Comparison of ENCODE assay signal across 29 cellular contexts in the genomic region with DNA sequence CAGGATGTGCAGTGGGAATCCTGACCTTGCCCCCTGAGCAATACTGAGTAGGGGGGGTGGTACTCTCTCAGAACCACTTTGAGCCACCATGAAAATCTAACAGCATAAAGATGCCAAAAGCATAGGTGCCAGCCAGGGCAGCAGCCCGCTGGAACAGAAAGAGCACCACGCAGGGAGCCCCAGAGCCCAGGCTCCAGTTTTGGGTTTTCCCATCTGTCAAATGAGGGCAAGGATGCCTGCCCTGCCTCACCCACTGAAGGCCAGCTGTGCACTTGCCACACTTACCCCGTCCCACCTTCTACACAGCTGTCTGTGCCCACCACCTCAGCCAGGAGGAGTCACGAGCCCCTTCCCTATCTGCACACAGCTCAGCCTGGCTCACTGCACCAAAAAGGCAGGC. TPM values are rescaled to one million over a fixed set of nuclear protein-coding genes. Genes with fewer than 3 reads are reported as not detected.
A peak's percentile ranks its signal among the peaks of the same experiment; 100 is the strongest.
DNase-seq lines count a peak whose midpoint lies in the region; ATAC-seq and TF ChIP-seq lines count a peak whose summit lies in the region.
"Had no signal": no experiment of that assay in that cellular context is flagged by ENCODE, and none has a peak within 500 bp of the region (broad histone marks: within the 10 kb centered on the region; RNA-seq: fewer than 3 reads in every experiment).

No MANE protein-coding gene starts in this region.

- H3K4me2 ChIP-seq in GM23338 = no peak overlapping the region

- H3K4me3 ChIP-seq in GM23338 = no peak overlapping the region
- H3K4me3 ChIP-seq: adrenal gland, spleen, suprapubic skin, uterus had no signal

- no peaks in the 10 kb centered on the region for H3K27me3 Mint-ChIP-seq in activated T-cell treated with anti-CD3 and anti-CD28 coated beads, Interleukin-2, amount 50 U/mL, for 72 hours (ENCODE audit: low read depth)
- no peaks in the 10 kb centered on the region for H3K27me3 Mint-ChIP-seq in activated T-cell treated with anti-CD3 and anti-CD28 coated beads, Interleukin-2, amount 50 U/mL, for 4 hours (ENCODE audit: low read depth)
- H3K27me3 Mint-ChIP-seq in GM23338 (ENCODE audit: insufficient read depth, low read depth, poor library complexity) (peaks cover 34% of the 10 kb centered on the region), neural crest cell (ENCODE audit: low read depth) (no peaks in the 10 kb centered on the region)
- no peaks in the 10 kb centered on the region for H3K27me3 Mint-ChIP-seq in activated T-helper 2 cell treated with anti-CD3 and anti-CD28 coated beads, Interferon-gamma antibody, Interleukin-2, Interleukin-4, amounts not matched to agents 10 μg/mL and 5 μg/mL and 100 μg/mL, durations not matched to agents 14 hours and 24 hours and 36 hours (ENCODE audit: low read depth)
- H3K27me3 Mint-ChIP-seq: naive thymus-derived CD4-positive, alpha-beta T cell had no signal

- peaks cover 7% of the 10 kb centered on the region; the same call in 1 of the 2 replicates for H3K36me3 ChIP-seq in GM23338 (ENCODE audit: insufficient read depth)
- H3K36me3 ChIP-seq: adrenal gland, brain microvascular endothelial cell, spleen, suprapubic skin, uterus had no signal

- H3K4me1 ChIP-seq in GM23338 (ENCODE audit: insufficient read depth) = peaks cover 10% of the 10 kb centered on the region; the same call in 1 of the 2 replicates
- H3K4me1 ChIP-seq: adrenal gland, parathyroid adenoma, uterus had no signal

- peaks cover 36% of the 10 kb centered on the region for H4K20me1 ChIP-seq in GM23338 (replicated peaks; ENCODE audit: insufficient read depth)

- H3K4me1 Mint-ChIP-seq in activated T-cell treated with anti-CD3 and anti-CD28 coated beads, Interleukin-2, amount 50 U/mL, for 72 hours (ENCODE audit: low read depth) = peaks cover 15% of the 10 kb centered on the region
- peaks cover 9% of the 10 kb centered on the region for H3K4me1 Mint-ChIP-seq in activated T-cell treated with anti-CD3 and anti-CD28 coated beads, Interleukin-2, amount 50 U/mL, for 4 hours (ENCODE audit: low read depth)
- H3K4me1 Mint-ChIP-seq in GM23338 = peaks cover 75% of the 10 kb centered on the region
- H3K4me1 Mint-ChIP-seq in activated T-helper 2 cell treated with anti-CD3 and anti-CD28 coated beads, Interferon-gamma antibody, Interleukin-2, Interleukin-4, amounts not matched to agents 10 μg/mL and 5 μg/mL and 100 μg/mL, durations not matched to agents 14 hours and 24 hours and 36 hours (ENCODE audit: low read depth) = peaks cover 11% of the 10 kb centered on the region
- H3K4me1 Mint-ChIP-seq in neural crest cell = peaks cover 45% of the 10 kb centered on the region

- peaks cover 0 to 3% of the 10 kb centered on the region in 2 donors for H3K36me3 Mint-ChIP-seq in activated T-cell treated with anti-CD3 and anti-CD28 coated beads, Interleukin-2, amount 50 U/mL, for 72 hours (ENCODE audit: insufficient read depth in 2 of 2)
- H3K36me3 Mint-ChIP-seq in activated T-cell treated with anti-CD3 and anti-CD28 coated beads, Interleukin-2, amount 50 U/mL, for 4 hours (ENCODE audit: insufficient read depth) = peaks cover 7% of the 10 kb centered on the region
- H3K36me3 Mint-ChIP-seq in GM23338 (ENCODE audit: low read depth) = peaks cover 63% of the 10 kb centered on the region
- peaks cover 26% of the 10 kb centered on the region for H3K36me3 Mint-ChIP-seq in activated T-helper 2 cell treated with anti-CD3 and anti-CD28 coated beads, Interferon-gamma antibody, Interleukin-2, Interleukin-4, amounts not matched to agents 10 μg/mL and 5 μg/mL and 100 μg/mL, durations not matched to agents 14 hours and 24 hours and 36 hours (ENCODE audit: low read depth)
- no peaks in the 10 kb centered on the region for H3K36me3 Mint-ChIP-seq in neural crest cell (ENCODE audit: low read depth)
- H3K36me3 Mint-ChIP-seq: mesothelial cell of epicardium; naive thymus-derived CD4-positive, alpha-beta T cell had no signal

- no peak overlapping the region for H3K4me3 Mint-ChIP-seq in activated T-cell treated with anti-CD3 and anti-CD28 coated beads, Interleukin-2, amount 50 U/mL, for 72 hours
- no peak overlapping the region for H3K4me3 Mint-ChIP-seq in activated T-cell treated with anti-CD3 and anti-CD28 coated beads, Interleukin-2, amount 50 U/mL, for 4 hours
- no peak overlapping the region; the same call in 2 of the 3 replicates for H3K4me3 Mint-ChIP-seq in GM23338
- H3K4me3 Mint-ChIP-seq in activated T-helper 2 cell treated with anti-CD3 and anti-CD28 coated beads, Interferon-gamma antibody, Interleukin-2, Interleukin-4, amounts not matched to agents 10 μg/mL and 5 μg/mL and 100 μg/mL, durations not matched to agents 14 hours and 24 hours and 36 hours (ENCODE audit: low read depth) = no peak overlapping the region
- H3K4me3 Mint-ChIP-seq in neural crest cell = peak overlapping the region; percentile 19
- H3K4me3 Mint-ChIP-seq: mesothelial cell of epicardium; naive thymus-derived CD4-positive, alpha-beta T cell had no signal

- H2AFZ ChIP-seq in GM23338 = no peak overlapping the region
- H2AFZ ChIP-seq: parathyroid adenoma had no signal

- H3K9me2 ChIP-seq in GM23338 (ENCODE audit: insufficient read depth) = no peaks in the 10 kb centered on the region

- H3F3A ChIP-seq in GM23338 (replicated peaks; ENCODE audit: low read depth) = no peaks in the 10 kb centered on the region

- DNase-seq in activated T-cell treated with anti-CD3 and anti-CD28 coated beads, Interleukin-2, amount 50 U/mL, for 72 hours = no peak
- DNase-seq in activated T-cell treated with anti-CD3 and anti-CD28 coated beads, Interleukin-2, amount 50 U/mL, for 4 hours = no peak
- no peak for DNase-seq in GM23338 (ENCODE audit: low spot score)
- DNase-seq in activated T-helper 2 cell treated with anti-CD3 and anti-CD28 coated beads, Interferon-gamma antibody, Interleukin-2, Interleukin-4, amounts not matched to agents 10 μg/mL and 5 μg/mL and 100 μg/mL, durations not matched to agents 14 hours and 24 hours and 36 hours (ENCODE audit: low spot score) = no peak
- DNase-seq in neural crest cell (ENCODE audit: low read depth, low spot score) = no peak
- DNase-seq in stimulated activated CD4-positive, alpha-beta T cell treated with anti-CD3 and anti-CD28 coated beads, Interleukin-2, amount 100 ng/mL, for 48 hours = no peak
- no peak for DNase-seq in HPDE6-E6E7 (ENCODE audit: extremely low spot score)
- no peak for DNase-seq in activated effector memory CD4-positive, alpha-beta T cell treated with Interleukin-2 at 50 U/mL for 16 hours
- DNase-seq: activated CD4-positive, alpha-beta T cell treated with anti-CD3 and anti-CD28 coated beads for 4 hours; activated effector memory CD4-positive, alpha-beta T cell treated with anti-CD3 and anti-CD28 coated beads, Interleukin-2, amount 50 U/mL, for 16 hours; adrenal gland; brain microvascular endothelial cell; Calu3; effector CD4-positive, alpha-beta T cell; HCEC 1CT; head of caudate nucleus; KG1; kidney; MM.1S; naive thymus-derived CD4-positive, alpha-beta T cell; NCI-H2081 treated with DMSO at 0.1 percent for 48 hours; NCI-H82; right cardiac atrium; spleen; uterus had no signal

- ATAC-seq in activated T-cell treated with anti-CD3 and anti-CD28 coated beads, Interleukin-2, amount 50 U/mL, for 72 hours (replicated peaks in 1 of 2) = no peak
- no peak for ATAC-seq in activated T-cell treated with anti-CD3 and anti-CD28 coated beads, Interleukin-2, amount 50 U/mL, for 4 hours
- no peak for ATAC-seq in GM23338
- ATAC-seq: naive thymus-derived CD4-positive, alpha-beta T cell; right cardiac atrium had no signal

- intact Hi-C loops in activated T-helper 2 cell treated with anti-CD3 and anti-CD28 coated beads, Interferon-gamma antibody, Interleukin-2, Interleukin-4, amounts not matched to agents 10 μg/mL and 5 μg/mL and 100 μg/mL, durations not matched to agents 14 hours and 24 hours and 36 hours (cut with micrococcal nuclease) = no loop called here

- peak overlapping the region; percentile 17 for H3K27ac Mint-ChIP-seq in activated T-cell treated with anti-CD3 and anti-CD28 coated beads, Interleukin-2, amount 50 U/mL, for 72 hours
- H3K27ac Mint-ChIP-seq in GM23338 = peak overlapping the region; percentile 42
- peak overlapping the region; percentile 36 for H3K27ac Mint-ChIP-seq in activated T-helper 2 cell treated with anti-CD3 and anti-CD28 coated beads, Interferon-gamma antibody, Interleukin-2, Interleukin-4, amounts not matched to agents 10 μg/mL and 5 μg/mL and 100 μg/mL, durations not matched to agents 14 hours and 24 hours and 36 hours
- no peak overlapping the region for H3K27ac Mint-ChIP-seq in neural crest cell (ENCODE audit: unreplicated experiment)
- H3K27ac Mint-ChIP-seq: mesothelial cell of epicardium had no signal

- no peaks in the 10 kb centered on the region for H3K27me3 ChIP-seq in GM23338 (ENCODE audit: insufficient read depth)
- H3K27me3 ChIP-seq: adrenal gland, brain microvascular endothelial cell, spleen, suprapubic skin, uterus had no signal

- no peak overlapping the region for H3K27ac ChIP-seq in GM23338 (ENCODE audit: low read depth)
- H3K27ac ChIP-seq: adrenal gland, brain microvascular endothelial cell, C4-2B, parathyroid adenoma, spleen, suprapubic skin, uterus had no signal

- no peak for TF ChIP-seq CTCF in GM23338 (conservative IDR thresholded peaks at IDR 0.05; ENCODE audit: low read depth in 2 of 2)
- no peak for TF ChIP-seq CTCF in neural crest cell (conservative IDR thresholded peaks at IDR 0.05)

- no peaks in the 10 kb centered on the region for H3K9me3 Mint-ChIP-seq in activated T-cell treated with anti-CD3 and anti-CD28 coated beads, Interleukin-2, amount 50 U/mL, for 72 hours
- H3K9me3 Mint-ChIP-seq in activated T-cell treated with anti-CD3 and anti-CD28 coated beads, Interleukin-2, amount 50 U/mL, for 4 hours = no peaks in the 10 kb centered on the region
- no peaks in the 10 kb centered on the region for H3K9me3 Mint-ChIP-seq in GM23338
- no peaks in the 10 kb centered on the region for H3K9me3 Mint-ChIP-seq in activated T-helper 2 cell treated with anti-CD3 and anti-CD28 coated beads, Interferon-gamma antibody, Interleukin-2, Interleukin-4, amounts not matched to agents 10 μg/mL and 5 μg/mL and 100 μg/mL, durations not matched to agents 14 hours and 24 hours and 36 hours
- H3K9me3 Mint-ChIP-seq in neural crest cell = no peaks in the 10 kb centered on the region
- H3K9me3 Mint-ChIP-seq: mesothelial cell of epicardium; naive thymus-derived CD4-positive, alpha-beta T cell had no signal

- peaks cover 63% of the 10 kb centered on the region for H3K79me2 ChIP-seq in GM23338 (replicated peaks; ENCODE audit: insufficient read depth)
- H3K79me2 ChIP-seq: parathyroid adenoma had no signal

RNA-seq across cellular contexts. Expression of a gene that starts 20.8 kb away (rescaled TPM):
- total RNA-seq in activated T-cell treated with anti-CD3 and anti-CD28 coated beads, Interleukin-2, amount 50 U/mL, for 72 hours = 10 to 100 TPM; 31.4 to 36.5 TPM
- total RNA-seq in activated T-cell treated with anti-CD3 and anti-CD28 coated beads, Interleukin-2, amount 50 U/mL, for 4 hours = 10 to 100 TPM; 53.1 to 58.0 (median 54.6) TPM
- total RNA-seq in GM23338 (2014; rRNA removed; shearing (Covaris generic)) = 71.1 and 72.4 TPM in 2 replicates
- 27.8 and 28.3 TPM in 2 replicates for polyA plus RNA-seq in GM23338 (2016; fragmentation: Nextera tagmentation; extraction: Ambion mirVana)
- total RNA-seq in activated T-helper 2 cell treated with anti-CD3 and anti-CD28 coated beads, Interferon-gamma antibody, Interleukin-2, Interleukin-4, amounts not matched to agents 10 μg/mL and 5 μg/mL and 100 μg/mL, durations not matched to agents 14 hours and 24 hours and 36 hours = 78.0 and 82.1 TPM in 2 replicates
- 49.7 and 59.5 TPM in 2 replicates for total RNA-seq in neural crest cell
